ENCODE assay signal across 20 cellular contexts in the genomic region with DNA sequence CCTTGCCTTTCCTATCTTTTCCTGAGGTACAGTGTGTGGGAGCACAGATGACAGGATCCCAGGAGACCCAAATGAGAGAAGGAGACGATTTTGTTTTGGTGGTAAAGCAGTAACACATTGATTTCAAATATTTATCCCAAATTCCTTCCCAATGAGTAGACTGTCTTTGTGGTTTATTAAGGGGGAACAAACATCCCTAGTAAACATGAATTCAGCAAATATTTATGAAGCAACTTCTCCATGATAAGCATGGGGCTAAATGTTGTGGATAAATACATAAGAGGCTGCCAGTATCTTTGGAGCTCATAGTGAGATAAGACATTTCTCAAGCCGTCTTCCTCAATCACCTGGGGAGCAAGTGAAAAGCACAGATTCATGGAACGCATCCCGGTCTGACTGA.
A peak's percentile ranks its signal among the peaks of the same experiment; 100 is the strongest.
DNase-seq lines count a peak whose midpoint lies in the region; ATAC-seq and TF ChIP-seq lines count a peak whose summit lies in the region.
"Had no signal": no experiment of that assay in that cellular context is flagged by ENCODE, and none has a peak within 500 bp of the region (broad histone marks: within the 10 kb centered on the region; RNA-seq: fewer than 3 reads in every experiment).

No MANE protein-coding gene starts in this region.

- POLR2A ChIA-PET in PC-3 (lab: Charles Lee; ENCODE audit: unreplicated experiment): no interaction called here

- TF ChIP-seq POLR2A in adrenal gland (IDR thresholded peaks at IDR 0.05): no peak

- H3K4me3 ChIP-seq in PC-3 (ENCODE audit: low read length): no peak overlapping the region
- H3K4me3 ChIP-seq in fibroblast of the aortic adventitia (ENCODE audit: low read depth, low read length): no peak overlapping the region
- H3K4me3 ChIP-seq in adrenal gland: no peak overlapping the region
- H3K4me3 ChIP-seq: HAP-1, PC-9, SJCRH30 had no signal

- TF ChIP-seq CTCF in PC-3 (conservative IDR thresholded peaks at IDR 0.05; ENCODE audit: low read depth, low read length) (no peak), fibroblast of the aortic adventitia (IDR thresholded peaks at IDR 0.05; ENCODE audit: insufficient read depth, low read length) (no peak), adrenal gland (IDR thresholded peaks at IDR 0.05) (no peak)

- H3K36me3 ChIP-seq in PC-3 (ENCODE audit: low read depth, low read length) (no peaks in the 10 kb centered on the region), adrenal gland (replicated peaks in 1 of 2) (no peaks in the 10 kb centered on the region)
- H3K36me3 ChIP-seq: BE2C, HAP-1, SJCRH30 had no signal

- DNase-seq in GM04503 (ENCODE audit: low read depth) (peak; percentile 17), PC-3 (peak; percentile 8), fibroblast of the aortic adventitia (ENCODE audit: low read depth) (peak; percentile 12), left cardiac atrium (no peak), adrenal gland (no peak)
- DNase-seq: ACHN; BE2C; CD4-positive, CD25-positive, alpha-beta regulatory T cell; COR-L47; DMS 273 treated with DMSO at 0.1 percent for 48 hours; GF-D8; Kasumi-1; NCI-H1105; NCI-H2081 treated with DMSO at 0.1 percent for 48 hours; NCI-H82; PC-9; SJCRH30 had no signal

- no peak overlapping the region for H2AFZ ChIP-seq in PC-3 (ENCODE audit: low read length)
- H2AFZ ChIP-seq: PC-9 had no signal

- H3K9me2 ChIP-seq in PC-3 (replicated peaks; ENCODE audit: low read length): no peaks in the 10 kb centered on the region

- WGBS in adrenal gland, 4 donors: 22 to 54% (median 51%) methylated on average over 4 of the region's 4 CpGs

- intact Hi-C loops in PC-3 (cut with micrococcal nuclease): loop anchor here (5.0 kb wide), 1 partner anchor 83 kb away; no protein-coding TSS in a partner anchor
- intact Hi-C loops in left cardiac atrium (cut with DNase I): no loop called here
- intact Hi-C loops in adrenal gland (cut with DNase I): no loop called here

- H3K9ac ChIP-seq in PC-3 (ENCODE audit: low read length): no peak overlapping the region

- no peaks in the 10 kb centered on the region for H3K79me2 ChIP-seq in PC-3 (ENCODE audit: low read length)

- no peaks in the 10 kb centered on the region for H3K27me3 ChIP-seq in PC-3 (ENCODE audit: low read length)
- no peaks in the 10 kb centered on the region for H3K27me3 ChIP-seq in adrenal gland
- H3K27me3 ChIP-seq: BE2C, SJCRH30 had no signal

- no peak overlapping the region for H3K4me2 ChIP-seq in PC-3 (ENCODE audit: low read length)
- H3K4me2 ChIP-seq: PC-9 had no signal

- ATAC-seq in PC-3 (no peak), HG02678 (IDR thresholded peaks at IDR 0.05; ENCODE audit: unreplicated experiment) (no peak), left cardiac atrium (no peak), GM18868 (IDR thresholded peaks at IDR 0.05; ENCODE audit: unreplicated experiment) (no peak)

- no TSS peak for BruUV-seq in PC-3 (replicated peaks; lab: Mats Ljungman, UMichigan)

- H3K27ac ChIP-seq in PC-3 (ENCODE audit: low read length): no peak overlapping the region
- H3K27ac ChIP-seq in adrenal gland: no peak overlapping the region
- H3K27ac ChIP-seq: PC-9, SJCRH30 had no signal

- CTCF ChIA-PET in PC-3 (lab: Charles Lee): no interaction called here

- H3K9me3 ChIP-seq in PC-3 (ENCODE audit: low read length) (no peaks in the 10 kb centered on the region), adrenal gland (replicated peaks in 1 of 3) (no peaks in the 10 kb centered on the region)
- H3K9me3 ChIP-seq: BE2C, HAP-1, SJCRH30 had no signal

- no peaks in the 10 kb centered on the region for H3F3A ChIP-seq in PC-3 (ENCODE audit: low read length, unreplicated experiment)

- no peaks in the 10 kb centered on the region for H4K20me1 ChIP-seq in PC-3 (ENCODE audit: low read length)

- 0 out of 2 replicates have a peak, but pooled peaks cover 5% of the 10 kb centered on the region for H3K4me1 ChIP-seq in PC-3 (ENCODE audit: insufficient read depth, low read length)
- H3K4me1 ChIP-seq in adrenal gland (replicated peaks in 1 of 2): no peaks in the 10 kb centered on the region
- H3K4me1 ChIP-seq: BE2C, SJCRH30 had no signal

Comparison
In these comparisons a context has a peak if more than half of its experiments do, and no peak if none do; other contexts are left out.
1. DNase-seq: peak in GM04503 (single experiment), PC-3 (single experiment) and fibroblast of the aortic adventitia (single experiment); none in left cardiac atrium (single experiment) and adrenal gland (0 of 7).